In genomic region chr19:55667511-55667910, GRCh38 we compare ENCODE assay signal across 15 cellular contexts.
"Had no signal": no experiment of that assay in that cellular context is flagged by ENCODE, and none has a peak within 500 bp of the region (broad histone marks: within the 10 kb centered on the region; RNA-seq: fewer than 3 reads in every experiment).

No MANE protein-coding gene starts in this region.

- H3K9me3 Mint-ChIP-seq: activated CD4-positive, alpha-beta memory T cell treated with anti-CD3 and anti-CD28 coated beads for 36 hours; activated T-cell treated with anti-CD3 and anti-CD28 coated beads, Interleukin-2, amount 50 U/mL, for 72 hours; endodermal cell; natural killer cell treated with Interleukin-12 subunit alpha and Interleukin-12 subunit beta and Interleukin-15 and Interleukin-18, amount 100 ng/mL, for 72 hours; stimulated activated naive CD8-positive, alpha-beta T cell treated with anti-CD3 and anti-CD28 coated beads, Interleukin-15, Interleukin-2, amounts not matched to agents 100 ng/mL and 50 ng/mL, for 24 hours had no signal

- H3K27ac ChIP-seq: ascending aorta, dorsolateral prefrontal cortex, right atrium auricular region, upper lobe of left lung had no signal

- H3K4me3 ChIP-seq: ascending aorta, dorsolateral prefrontal cortex, right atrium auricular region, smooth muscle cell, upper lobe of left lung had no signal

- DNase-seq: activated CD4-positive, alpha-beta memory T cell treated with anti-CD3 and anti-CD28 coated beads for 36 hours; activated CD4-positive, alpha-beta T cell treated with anti-CD3 and anti-CD28 coated beads for 36 hours; activated gamma-delta T cell treated with Interleukin-2 at 50 U/mL for 16 hours; activated T-cell treated with anti-CD3 and anti-CD28 coated beads, Interleukin-2, amount 50 U/mL, for 72 hours; dorsolateral prefrontal cortex; endodermal cell; mesendoderm; posterior cingulate gyrus; T-helper 2 cell; upper lobe of left lung had no signal

- H3K4me2 ChIP-seq: smooth muscle cell had no signal

- H3K27ac Mint-ChIP-seq: activated CD4-positive, alpha-beta memory T cell treated with anti-CD3 and anti-CD28 coated beads for 36 hours; activated CD4-positive, alpha-beta T cell treated with anti-CD3 and anti-CD28 coated beads for 36 hours; activated T-cell treated with anti-CD3 and anti-CD28 coated beads, Interleukin-2, amount 50 U/mL, for 72 hours; natural killer cell treated with Interleukin-12 subunit alpha and Interleukin-12 subunit beta and Interleukin-15 and Interleukin-18, amount 100 ng/mL, for 72 hours; stimulated activated naive CD8-positive, alpha-beta T cell treated with anti-CD3 and anti-CD28 coated beads, Interleukin-15, Interleukin-2, amounts not matched to agents 100 ng/mL and 50 ng/mL, for 24 hours had no signal

- ATAC-seq: activated CD4-positive, alpha-beta T cell treated with anti-CD3 and anti-CD28 coated beads for 36 hours; activated T-cell treated with anti-CD3 and anti-CD28 coated beads, Interleukin-2, amount 50 U/mL, for 72 hours; natural killer cell treated with Interleukin-12 subunit alpha and Interleukin-12 subunit beta and Interleukin-15 and Interleukin-18, amount 100 ng/mL, for 72 hours had no signal

- H3K9me3 ChIP-seq: ascending aorta, right atrium auricular region, upper lobe of left lung had no signal

- H3K4me3 Mint-ChIP-seq: activated CD4-positive, alpha-beta memory T cell treated with anti-CD3 and anti-CD28 coated beads for 36 hours; activated CD4-positive, alpha-beta T cell treated with anti-CD3 and anti-CD28 coated beads for 36 hours; activated T-cell treated with anti-CD3 and anti-CD28 coated beads, Interleukin-2, amount 50 U/mL, for 72 hours; endodermal cell; natural killer cell treated with Interleukin-12 subunit alpha and Interleukin-12 subunit beta and Interleukin-15 and Interleukin-18, amount 100 ng/mL, for 72 hours; stimulated activated naive CD8-positive, alpha-beta T cell treated with anti-CD3 and anti-CD28 coated beads, Interleukin-15, Interleukin-2, amounts not matched to agents 100 ng/mL and 50 ng/mL, for 24 hours had no signal

- H3K27me3 Mint-ChIP-seq: activated CD4-positive, alpha-beta memory T cell treated with anti-CD3 and anti-CD28 coated beads for 36 hours; activated CD4-positive, alpha-beta T cell treated with anti-CD3 and anti-CD28 coated beads for 36 hours; natural killer cell treated with Interleukin-12 subunit alpha and Interleukin-12 subunit beta and Interleukin-15 and Interleukin-18, amount 100 ng/mL, for 72 hours; stimulated activated naive CD8-positive, alpha-beta T cell treated with anti-CD3 and anti-CD28 coated beads, Interleukin-15, Interleukin-2, amounts not matched to agents 100 ng/mL and 50 ng/mL, for 24 hours had no signal

- H3K4me1 ChIP-seq: ascending aorta had no signal

- H3K27me3 ChIP-seq: ascending aorta, dorsolateral prefrontal cortex, right atrium auricular region, upper lobe of left lung had no signal
